9 cellular contexts compared by ENCODE assay signal in genomic region chr11:72741429-72741833, GRCh38. TPM values are rescaled to one million over a fixed set of nuclear protein-coding genes. Genes with fewer than 3 reads are reported as not detected.
A peak's percentile ranks its signal among the peaks of the same experiment; 100 is the strongest.
DNase-seq lines count a peak whose midpoint lies in the region; ATAC-seq and TF ChIP-seq lines count a peak whose summit lies in the region.
"Had no signal": no experiment of that assay in that cellular context is flagged by ENCODE, and none has a peak within 500 bp of the region (broad histone marks: within the 10 kb centered on the region; RNA-seq: fewer than 3 reads in every experiment).

No MANE protein-coding gene starts in this region.

- no peaks in the 10 kb centered on the region for H3K27me3 Mint-ChIP-seq in effector memory CD8-positive, alpha-beta T cell
- H3K27me3 Mint-ChIP-seq in nephron (ENCODE audit: low read depth) = peaks cover 3% of the 10 kb centered on the region

- H3K27ac Mint-ChIP-seq in effector memory CD8-positive, alpha-beta T cell = peak overlapping the region; percentile 98 to 100
- peak overlapping the region; percentile 25 to 93 (median 67) for H3K27ac Mint-ChIP-seq in nephron

- no peaks in the 10 kb centered on the region for H3K9me3 ChIP-seq in MM.1S (replicated peaks; ENCODE audit: insufficient read depth, low read length)

- DNase-seq in Daoy (ENCODE audit: low read depth) = peak; percentile 52
- peak; percentile 97 for DNase-seq in NB4 (ENCODE audit: low read depth)
- no peak for DNase-seq in effector memory CD8-positive, alpha-beta T cell
- no peak for DNase-seq in MM.1S
- DNase-seq in activated effector memory CD4-positive, alpha-beta T cell treated with anti-CD3 and anti-CD28 coated beads, Interleukin-2, amount 50 U/mL, for 16 hours = no peak
- DNase-seq in OCI-M2 (lab: John Stamatoyannopoulos, UW; ENCODE audit: unreplicated experiment) = no peak
- DNase-seq: NCI-H524 treated with DMSO at 0.1 percent for 48 hours had no signal

- H3K4me1 Mint-ChIP-seq in effector memory CD8-positive, alpha-beta T cell (ENCODE audit: low read depth in 2 of 2) = peaks cover 73 to 76% of the 10 kb centered on the region in 2 donors
- H3K4me1 Mint-ChIP-seq in nephron = peaks cover 20% of the 10 kb centered on the region

- no peaks in the 10 kb centered on the region for H3K9me3 Mint-ChIP-seq in effector memory CD8-positive, alpha-beta T cell
- no peaks in the 10 kb centered on the region for H3K9me3 Mint-ChIP-seq in nephron

- H3K27me3 ChIP-seq in MM.1S (replicated peaks; ENCODE audit: insufficient read depth, low read length) = no peaks in the 10 kb centered on the region

- no peak for ATAC-seq in effector memory CD8-positive, alpha-beta T cell (replicated peaks)
- ATAC-seq in GM19328 (IDR thresholded peaks at IDR 0.05; ENCODE audit: unreplicated experiment) = no peak

- no peak overlapping the region for H3K27ac ChIP-seq in MM.1S (ENCODE audit: low read length)

- TF ChIP-seq POLR2A in NB4 (IDR thresholded peaks at IDR 0.05; ENCODE audit: extremely low read depth, insufficient read length) = no peak

- no peaks in the 10 kb centered on the region for H3F3A ChIP-seq in MM.1S (ENCODE audit: insufficient read depth, low read length)

- H3K4me2 ChIP-seq in MM.1S (ENCODE audit: low read depth, low read length) = no peak overlapping the region

- no peaks in the 10 kb centered on the region for H4K20me1 ChIP-seq in MM.1S (ENCODE audit: insufficient read depth, low read length)

- H3K4me3 Mint-ChIP-seq in effector memory CD8-positive, alpha-beta T cell = peak overlapping the region; percentile 77
- H3K4me3 Mint-ChIP-seq in nephron = peak overlapping the region in 1 of 3 experiments; percentile 36

- H3K79me2 ChIP-seq in MM.1S (ENCODE audit: low read length) = no peaks in the 10 kb centered on the region

- H3K36me3 Mint-ChIP-seq in effector memory CD8-positive, alpha-beta T cell (ENCODE audit: insufficient read depth) = peaks cover 8% of the 10 kb centered on the region
- no peaks in the 10 kb centered on the region for H3K36me3 Mint-ChIP-seq in nephron (ENCODE audit: low read depth)

- TF ChIP-seq CTCF in NB4 (IDR thresholded peaks at IDR 0.05; ENCODE audit: low read depth, low read length) (peak; percentile 2), nephron (IDR thresholded peaks at IDR 0.05; ENCODE audit: unreplicated experiment in 3 of 3) (no peak), MM.1S (IDR thresholded peaks at IDR 0.05; ENCODE audit: low read length) (no peak)

- H3K9ac ChIP-seq in MM.1S (ENCODE audit: low read length) = no peak overlapping the region

- H3K36me3 ChIP-seq in MM.1S (replicated peaks; ENCODE audit: insufficient read depth, low read length) = no peaks in the 10 kb centered on the region

- H2AFZ ChIP-seq in MM.1S (ENCODE audit: low read length) = no peak overlapping the region

- H3K9me2 ChIP-seq in MM.1S (replicated peaks; ENCODE audit: insufficient read depth, low read length) = no peaks in the 10 kb centered on the region

- no peaks in the 10 kb centered on the region for H3K4me1 ChIP-seq in MM.1S (ENCODE audit: low read length)

- H3K4me3 ChIP-seq in NB4 (ENCODE audit: low read depth, low read length) = no peak overlapping the region
- H3K4me3 ChIP-seq in MM.1S (ENCODE audit: low read length) = no peak overlapping the region

RNA-seq across cellular contexts. Expression of gene ARAP1, which starts 10.8 kb away (rescaled TPM):
- 52.9 and 55.7 TPM in 2 replicates for total RNA-seq in Daoy (2014; rRNA removed; shearing (Covaris generic))

RNA-seq across cellular contexts. Expression of gene STARD10, which starts 52.4 kb away (rescaled TPM):
- 16.7 and 21.5 TPM in 2 replicates for total RNA-seq in Daoy (2014; rRNA removed; shearing (Covaris generic))

Comparison
In these comparisons a context has a peak if more than half of its experiments do, and no peak if none do; other contexts are left out.
1. DNase-seq: peak in Daoy (single experiment) and NB4 (single experiment); none in effector memory CD8-positive, alpha-beta T cell (0 of 3), MM.1S (single experiment), activated effector memory CD4-positive, alpha-beta T cell treated with anti-CD3 and anti-CD28 coated beads, Interleukin-2, amount 50 U/mL, for 16 hours (single experiment) and OCI-M2 (single experiment).